Comparison of ENCODE assay signal across 8 cellular contexts in the genomic region with DNA sequence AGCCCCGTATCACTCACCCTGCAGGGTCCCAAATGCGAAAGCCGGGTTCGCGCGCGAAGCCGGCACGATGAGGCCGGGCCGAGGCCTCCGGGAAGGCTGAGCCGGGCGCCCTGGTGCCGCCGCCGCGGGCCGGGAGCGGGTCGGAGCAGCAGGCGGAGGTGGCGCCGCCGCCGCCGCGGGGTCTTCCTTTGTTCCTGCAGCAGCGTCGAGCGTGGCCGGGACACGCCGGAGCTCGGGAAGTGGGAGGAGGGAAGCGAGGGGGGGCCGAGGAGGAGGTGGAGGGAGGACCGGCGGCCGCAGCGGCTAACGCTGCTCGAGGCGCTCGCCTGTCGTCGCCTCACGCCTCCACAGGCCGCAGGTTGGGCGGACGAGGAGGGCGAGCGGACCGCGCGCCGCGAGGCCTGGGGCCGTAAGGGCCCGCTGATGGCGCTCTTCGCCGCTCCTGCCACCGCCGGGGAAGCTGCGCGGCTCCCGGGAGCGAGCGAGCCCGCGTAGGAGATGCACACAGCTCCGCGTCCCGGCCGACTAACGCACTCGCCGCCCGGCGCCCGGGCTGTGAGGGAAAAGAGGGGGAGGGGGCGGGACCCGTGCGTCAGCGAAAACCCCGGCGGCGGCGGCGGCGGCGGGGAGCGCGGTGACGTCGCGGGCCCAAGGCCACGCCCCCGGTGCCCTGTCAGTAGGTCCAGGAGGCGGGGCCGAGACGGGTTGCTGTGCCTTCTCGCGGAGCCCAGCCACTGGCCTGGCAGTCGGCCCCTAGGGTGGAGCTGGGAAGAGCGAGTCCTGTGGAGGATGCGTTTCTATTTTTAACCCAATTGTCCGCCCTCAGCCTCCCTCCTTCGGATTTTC. TPM values are rescaled to one million over a fixed set of nuclear protein-coding genes. Genes with fewer than 3 reads are reported as not detected.
DNase-seq lines count a peak whose midpoint lies in the region; ATAC-seq and TF ChIP-seq lines count a peak whose summit lies in the region.

A gene with protein sequence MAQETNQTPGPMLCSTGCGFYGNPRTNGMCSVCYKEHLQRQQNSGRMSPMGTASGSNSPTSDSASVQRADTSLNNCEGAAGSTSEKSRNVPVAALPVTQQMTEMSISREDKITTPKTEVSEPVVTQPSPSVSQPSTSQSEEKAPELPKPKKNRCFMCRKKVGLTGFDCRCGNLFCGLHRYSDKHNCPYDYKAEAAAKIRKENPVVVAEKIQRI (minus strand): TSS at position 530 of the 846 bp plus-strand sequence. CDS start 4,430 bp downstream, outside the sequence.

- TF ChIP-seq POLR2A in NB4 (IDR thresholded peaks at IDR 0.05; ENCODE audit: extremely low read depth, insufficient read length) (peak; percentile 96), testis (IDR thresholded peaks at IDR 0.05) (peak; percentile 99)

- H3K4me1 Mint-ChIP-seq in HFFc6 (ENCODE audit: low read depth): peaks cover 32% of the 10 kb centered on the region

- peaks cover under 1% of the 10 kb centered on the region; the same call in 1 of the 2 replicates for H3K36me3 ChIP-seq in GM06990 (ENCODE audit: control insufficient read depth, insufficient read depth, low read length)
- no peaks in the 10 kb centered on the region for H3K36me3 ChIP-seq in testis (ENCODE audit: low read depth, missing control alignments)

- H3K4me1 ChIP-seq in testis: peaks cover 13% of the 10 kb centered on the region

- H3K27ac ChIP-seq in testis: peak within 1 kb of the TSS; percentile 100

- ATAC-seq in SK-N-SH treated with all-trans-retinoic acid at 6 μM for 48 hours (peak; percentile 91), omental fat pad (ENCODE audit: low FRiP score) (peak; percentile 95)
- ATAC-seq in activated naive CD4-positive, alpha-beta T cell treated with anti-CD3 and anti-CD28 coated beads, Interleukin-2, amount 50 U/mL, for 72 hours: peak; percentile 86 to 88

- H3K4me3 ChIP-seq in GM06990 (replicated peaks; ENCODE audit: low read depth, low read length) (peak within 1 kb of the TSS; percentile 73), NB4 (ENCODE audit: low read depth, low read length) (peak within 1 kb of the TSS; percentile 88), testis (peak within 1 kb of the TSS; percentile 92 to 97)

- H3K4me3 Mint-ChIP-seq in HFFc6: peak within 1 kb of the TSS; percentile 96

- WGBS in testis, 2 donors: 0% methylated on average over 34 to 77 of the region's 110 CpGs

- no peak for TF ChIP-seq CTCF in GM06990 (IDR thresholded peaks at IDR 0.05; ENCODE audit: insufficient read depth, low read length, poor library complexity, severe bottlenecking)
- TF ChIP-seq CTCF in HFFc6 (IDR thresholded peaks at IDR 0.05): peak; percentile 29; the same call in 1 of the 2 replicates
- TF ChIP-seq CTCF in NB4 (IDR thresholded peaks at IDR 0.05; ENCODE audit: low read depth, low read length): no peak
- TF ChIP-seq CTCF in omental fat pad (IDR thresholded peaks at IDR 0.05): no peak
- TF ChIP-seq CTCF in testis (IDR thresholded peaks at IDR 0.05): peak in 1 of 3 experiments; percentile 18

- peak; percentile 95 for DNase-seq in GM06990 (ENCODE audit: extremely low read depth, insufficient read length)
- peak; percentile 99 for DNase-seq in HFFc6
- DNase-seq in NB4 (ENCODE audit: low read depth): peak; percentile 93
- peak; percentile 91 to 92 for DNase-seq in activated naive CD4-positive, alpha-beta T cell treated with anti-CD3 and anti-CD28 coated beads, Interleukin-2, amount 50 U/mL, for 72 hours (ENCODE audit: low spot score in 2 of 2)
- DNase-seq in glomerular visceral epithelial cell (ENCODE audit: extremely low spot score): peak; percentile 99
- peak; percentile 93 for DNase-seq in omental fat pad (ENCODE audit: low spot score)
- DNase-seq in testis: peak; percentile 99

- peaks cover 4% of the 10 kb centered on the region; the same call in 1 of the 2 replicates for H3K9me3 Mint-ChIP-seq in HFFc6
- no peaks in the 10 kb centered on the region for H3K9me3 Mint-ChIP-seq in activated naive CD4-positive, alpha-beta T cell treated with anti-CD3 and anti-CD28 coated beads, Interleukin-2, amount 50 U/mL, for 72 hours

- H3K27me3 Mint-ChIP-seq in HFFc6 (ENCODE audit: insufficient read depth): peaks cover 7% of the 10 kb centered on the region

- no peaks in the 10 kb centered on the region for H3K9me3 ChIP-seq in testis

- H3K27me3 ChIP-seq in GM06990 (replicated peaks; ENCODE audit: control insufficient read depth, insufficient read depth, low read length): no peaks in the 10 kb centered on the region
- H3K27me3 ChIP-seq in testis: no peaks in the 10 kb centered on the region

- intact Hi-C loops in testis (cut with DNase I; ENCODE audit: low total_unique reads): no loop called here

- H3K27ac Mint-ChIP-seq in HFFc6: peak within 1 kb of the TSS; percentile 100
- H3K27ac Mint-ChIP-seq in activated naive CD4-positive, alpha-beta T cell treated with anti-CD3 and anti-CD28 coated beads, Interleukin-2, amount 50 U/mL, for 72 hours: peak within 1 kb of the TSS; percentile 97 to 98

- peaks cover 39% of the 10 kb centered on the region for H3K36me3 Mint-ChIP-seq in HFFc6 (ENCODE audit: low read depth)
- H3K36me3 Mint-ChIP-seq in activated naive CD4-positive, alpha-beta T cell treated with anti-CD3 and anti-CD28 coated beads, Interleukin-2, amount 50 U/mL, for 72 hours: peaks cover 17 to 30% of the 10 kb centered on the region in 2 donors

TF ChIP-seq in SK-N-SH treated with all-trans-retinoic acid at 6 μM for 48 hours, 23 proteins besides CTCF, POLR2A, EP300 and RAD21:
- TF ChIP-seq BACH2 (CRISPR knock-in tag; IDR thresholded peaks at IDR 0.05; ENCODE audit: borderline replicate concordance) (no peak), OSR1 (CRISPR knock-in tag; IDR thresholded peaks at IDR 0.05) (no peak), PATZ1 (CRISPR knock-in tag; IDR thresholded peaks at IDR 0.05; ENCODE audit: borderline replicate concordance) (no peak; the same call in 1 of the 2 replicates), ZC3H10 (CRISPR knock-in tag; IDR thresholded peaks at IDR 0.05) (0 out of 2 replicates have a peak, but pooled peaks have one; percentile 18), CSDC2 (CRISPR knock-in tag; IDR thresholded peaks at IDR 0.05) (no peak), ZFP3 (CRISPR knock-in tag; IDR thresholded peaks at IDR 0.05) (peak; percentile 53; the same call in 1 of the 2 replicates)
- TF ChIP-seq, protein P1, sequence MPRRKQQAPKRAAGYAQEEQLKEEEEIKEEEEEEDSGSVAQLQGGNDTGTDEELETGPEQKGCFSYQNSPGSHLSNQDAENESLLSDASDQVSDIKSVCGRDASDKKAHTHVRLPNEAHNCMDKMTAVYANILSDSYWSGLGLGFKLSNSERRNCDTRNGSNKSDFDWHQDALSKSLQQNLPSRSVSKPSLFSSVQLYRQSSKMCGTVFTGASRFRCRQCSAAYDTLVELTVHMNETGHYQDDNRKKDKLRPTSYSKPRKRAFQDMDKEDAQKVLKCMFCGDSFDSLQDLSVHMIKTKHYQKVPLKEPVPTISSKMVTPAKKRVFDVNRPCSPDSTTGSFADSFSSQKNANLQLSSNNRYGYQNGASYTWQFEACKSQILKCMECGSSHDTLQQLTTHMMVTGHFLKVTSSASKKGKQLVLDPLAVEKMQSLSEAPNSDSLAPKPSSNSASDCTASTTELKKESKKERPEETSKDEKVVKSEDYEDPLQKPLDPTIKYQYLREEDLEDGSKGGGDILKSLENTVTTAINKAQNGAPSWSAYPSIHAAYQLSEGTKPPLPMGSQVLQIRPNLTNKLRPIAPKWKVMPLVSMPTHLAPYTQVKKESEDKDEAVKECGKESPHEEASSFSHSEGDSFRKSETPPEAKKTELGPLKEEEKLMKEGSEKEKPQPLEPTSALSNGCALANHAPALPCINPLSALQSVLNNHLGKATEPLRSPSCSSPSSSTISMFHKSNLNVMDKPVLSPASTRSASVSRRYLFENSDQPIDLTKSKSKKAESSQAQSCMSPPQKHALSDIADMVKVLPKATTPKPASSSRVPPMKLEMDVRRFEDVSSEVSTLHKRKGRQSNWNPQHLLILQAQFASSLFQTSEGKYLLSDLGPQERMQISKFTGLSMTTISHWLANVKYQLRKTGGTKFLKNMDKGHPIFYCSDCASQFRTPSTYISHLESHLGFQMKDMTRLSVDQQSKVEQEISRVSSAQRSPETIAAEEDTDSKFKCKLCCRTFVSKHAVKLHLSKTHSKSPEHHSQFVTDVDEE (CRISPR knock-in tag; IDR thresholded peaks at IDR 0.05): peak; percentile 38; the same call in 1 of the 2 replicates

RNA-seq across cellular contexts. Expression of the gene that starts here (rescaled TPM):
- 100 to 1,000 TPM; 230 to 373 (median 258) TPM for total RNA-seq in HFFc6 (2021; fragmentation: NEBNext Ultra II Directional; extraction: Animal tissue kit (Norgen Biotek cat#: 25700))
- 10 to 100 TPM; 80.3 to 92.9 TPM for total RNA-seq in activated naive CD4-positive, alpha-beta T cell treated with anti-CD3 and anti-CD28 coated beads, Interleukin-2, amount 50 U/mL, for 72 hours
- total RNA-seq in omental fat pad: 100 to 1,000 TPM; 251 to 647 (median 378) TPM
- 100 to 1,000 TPM; 313 to 314 TPM for total RNA-seq in testis
- 251 TPM for polyA plus RNA-seq in testis (ENCODE audit: insufficient read depth, low read depth, low replicate concordance)

Comparison
In these comparisons a context has a peak if more than half of its experiments do, and no peak if none do; other contexts are left out.
1. Peak in every context shown above with its lines: DNase-seq, ATAC-seq, H3K4me3 ChIP-seq and H3K27ac ChIP-seq.